Comparison of ENCODE assay signal across 8 cellular contexts in the genomic region with DNA sequence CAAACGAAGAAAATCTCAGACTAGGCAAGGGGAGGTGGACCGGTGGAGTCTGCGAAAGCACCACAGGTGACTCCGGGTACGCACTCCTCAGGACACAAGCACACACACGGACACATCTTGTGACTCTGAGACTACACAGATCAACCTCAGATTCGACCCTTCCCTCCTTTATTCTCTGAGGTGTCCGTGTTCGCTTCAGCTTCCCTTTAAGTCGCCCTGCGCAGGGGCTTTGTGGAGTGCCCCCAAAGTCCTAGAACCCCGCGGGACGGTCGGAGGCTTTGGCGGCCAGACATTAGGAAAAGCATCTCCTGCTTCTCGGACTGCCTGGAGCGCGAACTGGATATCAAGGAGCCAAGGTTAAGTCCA. TPM values are rescaled to one million over a fixed set of nuclear protein-coding genes. Genes with fewer than 3 reads are reported as not detected.
A peak's percentile ranks its signal among the peaks of the same experiment; 100 is the strongest.
DNase-seq lines count a peak whose midpoint lies in the region; ATAC-seq, FAIRE-seq and TF ChIP-seq lines count a peak whose summit lies in the region.

No MANE protein-coding gene starts in this region.

- in situ Hi-C loops in HAP-1 (cut with MboI; ENCODE audit: low sequenced_read_pairs), result no loop called here

- CTCF ChIA-PET in WTC11 (lab: Charles Lee), result interaction anchor here (1.5 kb wide), 1 partner anchor 418 kb away, joined by 3 read pairs; no protein-coding TSS in a partner anchor

- peak; percentile 3 for ATAC-seq in HG02870 (IDR thresholded peaks at IDR 0.05; ENCODE audit: unreplicated experiment)
- ATAC-seq in WTC11, result peak; percentile 11; the same call in 1 of the 2 replicates
- ATAC-seq in stimulated activated memory B cell treated with anti-CD40 and anti-IgM and Interleukin-4, amounts not matched to agents 10 μg/mL and 1 μg/mL and 100 μg/mL, for 72 hours, result peak; percentile 20
- no peak for ATAC-seq in HG03521 (IDR thresholded peaks at IDR 0.05; ENCODE audit: unreplicated experiment)
- ATAC-seq in omental fat pad (ENCODE audit: low FRiP score), result no peak

- intact Hi-C loops in kidney (cut with DNase I), result no loop called here

- POLR2A ChIA-PET in WTC11 (lab: Charles Lee), result no interaction called here

- H3K27me3 Mint-ChIP-seq in WTC11 (ENCODE audit: low read depth), result peaks cover 73% of the 10 kb centered on the region
- no peaks in the 10 kb centered on the region for H3K27me3 Mint-ChIP-seq in stimulated activated memory B cell treated with anti-CD40 and anti-IgM and Interleukin-4, amounts not matched to agents 10 μg/mL and 1 μg/mL and 100 μg/mL, for 72 hours

- FAIRE-seq in kidney (lab: Jason Lieb, UNC), result no peak

- peaks cover 14% of the 10 kb centered on the region for H3K4me1 Mint-ChIP-seq in WTC11
- peaks cover 30% of the 10 kb centered on the region for H3K4me1 Mint-ChIP-seq in stimulated activated memory B cell treated with anti-CD40 and anti-IgM and Interleukin-4, amounts not matched to agents 10 μg/mL and 1 μg/mL and 100 μg/mL, for 72 hours

- peak overlapping the region; percentile 65 to 78 for H3K4me3 ChIP-seq in kidney (ENCODE audit: low read length in 2 of 2)
- no peak overlapping the region for H3K4me3 ChIP-seq in HAP-1

- H3K9ac ChIP-seq in kidney (ENCODE audit: low read length in 2 of 2), result peak overlapping the region; percentile 11 to 62

- H3K4me3 Mint-ChIP-seq in WTC11, result peak overlapping the region; percentile 73
- H3K4me3 Mint-ChIP-seq in stimulated activated memory B cell treated with anti-CD40 and anti-IgM and Interleukin-4, amounts not matched to agents 10 μg/mL and 1 μg/mL and 100 μg/mL, for 72 hours, result peak overlapping the region; percentile 83

- H3K27ac ChIP-seq in kidney (ENCODE audit: low read depth in 2 of 2, low read length in 2 of 2), result no peak overlapping the region

- TF ChIP-seq CTCF in WTC11 (IDR thresholded peaks at IDR 0.05), result no peak
- no peak for TF ChIP-seq CTCF in kidney (IDR thresholded peaks at IDR 0.05; ENCODE audit: borderline replicate concordance, extremely low read depth, insufficient read depth)
- no peak for TF ChIP-seq CTCF in omental fat pad (IDR thresholded peaks at IDR 0.05)

- peaks cover 4 to 18% of the 10 kb centered on the region in 2 donors for H3K4me1 ChIP-seq in kidney (ENCODE audit: control insufficient read depth in 1 of 2, insufficient read depth in 1 of 2, low read depth in 1 of 2, low read length in 2 of 2)
- no peaks in the 10 kb centered on the region for H3K4me1 ChIP-seq in HAP-1

- H3K27ac Mint-ChIP-seq in WTC11, result no peak overlapping the region
- peak overlapping the region; percentile 70 for H3K27ac Mint-ChIP-seq in stimulated activated memory B cell treated with anti-CD40 and anti-IgM and Interleukin-4, amounts not matched to agents 10 μg/mL and 1 μg/mL and 100 μg/mL, for 72 hours

- H3K9me3 ChIP-seq in kidney (ENCODE audit: control insufficient read depth in 1 of 2, low read length in 2 of 2) (no peaks in the 10 kb centered on the region), HAP-1 (no peaks in the 10 kb centered on the region)

- DNase-seq in WTC11 (ENCODE audit: low spot score), result no peak
- DNase-seq in kidney, result no peak
- DNase-seq in HAP-1 (ENCODE audit: low spot score in 2 of 2), result no peak
- no peak for DNase-seq in omental fat pad (ENCODE audit: low spot score)
- DNase-seq in stimulated activated CD4-positive, alpha-beta T cell treated with anti-CD3 and anti-CD28 coated beads, Interleukin-4, amount 100 ng/mL, for 24 hours, result no peak

- H3K9me3 Mint-ChIP-seq in WTC11, result no peaks in the 10 kb centered on the region
- H3K9me3 Mint-ChIP-seq in stimulated activated memory B cell treated with anti-CD40 and anti-IgM and Interleukin-4, amounts not matched to agents 10 μg/mL and 1 μg/mL and 100 μg/mL, for 72 hours, result no peaks in the 10 kb centered on the region

- H3K27me3 ChIP-seq in HAP-1 (ENCODE audit: low read depth), result peaks cover 50% of the 10 kb centered on the region

- no peaks in the 10 kb centered on the region for H3K36me3 Mint-ChIP-seq in WTC11
- H3K36me3 Mint-ChIP-seq in stimulated activated memory B cell treated with anti-CD40 and anti-IgM and Interleukin-4, amounts not matched to agents 10 μg/mL and 1 μg/mL and 100 μg/mL, for 72 hours, result no peaks in the 10 kb centered on the region

- H3K36me3 ChIP-seq in kidney (ENCODE audit: control insufficient read depth in 1 of 2, insufficient read depth in 2 of 2, low read length in 2 of 2) (no peaks in the 10 kb centered on the region), HAP-1 (replicated peaks) (no peaks in the 10 kb centered on the region)

TF ChIP-seq in WTC11, 78 proteins besides CTCF, POLR2A, EP300 and RAD21:
- TF ChIP-seq, protein P1, sequence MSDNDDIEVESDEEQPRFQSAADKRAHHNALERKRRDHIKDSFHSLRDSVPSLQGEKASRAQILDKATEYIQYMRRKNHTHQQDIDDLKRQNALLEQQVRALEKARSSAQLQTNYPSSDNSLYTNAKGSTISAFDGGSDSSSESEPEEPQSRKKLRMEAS (CRISPR knock-in tag; IDR thresholded peaks at IDR 0.05), result peak; percentile 9; the same call in 1 of the 2 replicates
- no peak for TF ChIP-seq ZNF416 (CRISPR knock-in tag; IDR thresholded peaks at IDR 0.05)

RNA-seq across cellular contexts. Expression of a gene that starts 0.8 kb away (rescaled TPM):
- total RNA-seq in WTC11 (2021) (0.30 to 0.92 TPM (median 0.57 TPM) in 3 replicates), kidney (11.4 TPM), omental fat pad (1 to 10 TPM in 3 of 4 donors, under 1 TPM in 1; 0.84 to 5.8 (median 2.9) TPM)
- 0.95 TPM for polyA plus RNA-seq in kidney (ENCODE audit: insufficient read depth, low read depth, low replicate concordance)

Comparison
In these comparisons a context has a peak if more than half of its experiments do, and no peak if none do; other contexts are left out.
1. ATAC-seq: peak in HG02870 (single experiment), WTC11 (single experiment) and stimulated activated memory B cell treated with anti-CD40 and anti-IgM and Interleukin-4, amounts not matched to agents 10 μg/mL and 1 μg/mL and 100 μg/mL, for 72 hours (single experiment); none in HG03521 (single experiment) and omental fat pad (single experiment).